In the genomic region with DNA sequence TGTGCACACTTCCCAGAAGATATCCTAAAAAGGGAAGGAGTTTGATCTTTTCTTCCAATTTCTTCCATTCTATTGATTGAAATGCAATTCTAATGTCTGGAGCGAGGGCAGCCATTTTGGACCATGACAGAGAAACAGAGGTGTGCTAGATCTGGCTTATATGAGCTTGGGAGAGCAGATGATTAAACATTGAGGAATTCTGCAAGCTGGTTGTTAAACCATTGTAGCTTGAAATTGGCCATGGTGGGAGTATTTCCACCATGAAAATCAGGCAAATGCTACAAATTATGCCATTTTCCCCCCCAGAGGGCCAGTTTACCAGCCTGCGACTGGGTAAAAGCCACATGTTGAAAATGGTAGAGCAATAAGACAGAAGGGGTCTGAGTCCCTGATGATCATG, we compare ENCODE assay signal across 24 cellular contexts.
"Had no signal": no experiment of that assay in that cellular context is flagged by ENCODE, and none has a peak within 500 bp of the region (broad histone marks: within the 10 kb centered on the region; RNA-seq: fewer than 3 reads in every experiment).

No MANE protein-coding gene starts in this region.

- H3K4me3 Mint-ChIP-seq: effector memory CD8-positive, alpha-beta T cell; natural killer cell; stimulated activated naive CD8-positive, alpha-beta T cell treated with anti-CD3 and anti-CD28 coated beads, Interleukin-15, amount 100 ng/mL, for 72 hours had no signal

- H3K4me1 Mint-ChIP-seq: natural killer cell; stimulated activated naive CD8-positive, alpha-beta T cell treated with anti-CD3 and anti-CD28 coated beads, Interleukin-15, amount 100 ng/mL, for 72 hours had no signal

- H3K36me3 ChIP-seq: gastrocnemius medialis, heart left ventricle, lower lobe of right lung, ovary, right lobe of liver, suprapubic skin, transverse colon, upper lobe of right lung, uterus had no signal

- DNase-seq: cortex of kidney; effector memory CD8-positive, alpha-beta T cell; foreskin fibroblast; gastrocnemius medialis; heart left ventricle; kidney; left ventricle myocardium superior; lower lobe of right lung; natural killer cell; occipital lobe; ovary; right lobe of liver; stimulated activated CD4-positive, alpha-beta T cell treated with anti-CD3 and anti-CD28 coated beads, Interleukin-12 subunit alpha, Interleukin-12 subunit beta, amount 100 ng/mL, for 4 hours; stimulated activated CD4-positive, alpha-beta T cell treated with anti-CD3 and anti-CD28 coated beads, Interleukin-1b, Interleukin-23, amount 100 ng/mL, for 48 hours; stimulated activated CD4-positive, alpha-beta T cell treated with anti-CD3 and anti-CD28 coated beads, Interleukin-4, amount 100 ng/mL, for 1 hour; stimulated activated CD8-positive, alpha-beta memory T cell treated with anti-CD3 and anti-CD28 coated beads, Interleukin-4, amount 100 ng/mL, for 48 hours; stimulated activated naive CD4-positive, alpha-beta T cell; stimulated activated naive CD8-positive, alpha-beta T cell treated with anti-CD3 and anti-CD28 coated beads, Interleukin-15, amount 100 ng/mL, for 72 hours; transverse colon; upper lobe of right lung; uterus had no signal

- H3K79me2 ChIP-seq: hepatocyte had no signal

- H2AFZ ChIP-seq: hepatocyte had no signal

- H3K27ac ChIP-seq: gastrocnemius medialis, heart left ventricle, hepatocyte, lower lobe of right lung, ovary, right lobe of liver, suprapubic skin, transverse colon, upper lobe of right lung, uterus had no signal

- H3K4me1 ChIP-seq: gastrocnemius medialis, heart left ventricle, lower lobe of right lung, right lobe of liver, suprapubic skin, transverse colon, upper lobe of right lung, uterus had no signal

- H3K27ac Mint-ChIP-seq: effector memory CD8-positive, alpha-beta T cell; natural killer cell; stimulated activated naive CD8-positive, alpha-beta T cell treated with anti-CD3 and anti-CD28 coated beads, Interleukin-15, amount 100 ng/mL, for 72 hours had no signal

- H3K36me3 Mint-ChIP-seq: natural killer cell had no signal

- H3K27me3 Mint-ChIP-seq: effector memory CD8-positive, alpha-beta T cell; stimulated activated naive CD8-positive, alpha-beta T cell treated with anti-CD3 and anti-CD28 coated beads, Interleukin-15, amount 100 ng/mL, for 72 hours had no signal

- ATAC-seq: effector memory CD8-positive, alpha-beta T cell; gastrocnemius medialis; heart left ventricle; left ventricle myocardium superior; lower lobe of right lung; natural killer cell; right lobe of liver; stimulated activated naive CD8-positive, alpha-beta T cell treated with anti-CD3 and anti-CD28 coated beads, Interleukin-15, amount 100 ng/mL, for 72 hours; upper lobe of right lung had no signal

- H3K9me3 ChIP-seq: gastrocnemius medialis, heart left ventricle, lower lobe of right lung, ovary, right lobe of liver, suprapubic skin, transverse colon, upper lobe of right lung, uterus had no signal

- H3K4me3 ChIP-seq: gastrocnemius medialis, heart left ventricle, hepatocyte, lower lobe of right lung, ovary, right lobe of liver, smooth muscle cell, suprapubic skin, transverse colon, upper lobe of right lung, uterus had no signal

- H3K27me3 ChIP-seq: gastrocnemius medialis, heart left ventricle, hepatocyte, ovary, right lobe of liver, suprapubic skin, transverse colon, upper lobe of right lung, uterus had no signal

- H3K9me3 Mint-ChIP-seq: natural killer cell; stimulated activated naive CD8-positive, alpha-beta T cell treated with anti-CD3 and anti-CD28 coated beads, Interleukin-15, amount 100 ng/mL, for 72 hours had no signal

- H3K4me2 ChIP-seq: hepatocyte, smooth muscle cell had no signal
